In the genomic region with DNA sequence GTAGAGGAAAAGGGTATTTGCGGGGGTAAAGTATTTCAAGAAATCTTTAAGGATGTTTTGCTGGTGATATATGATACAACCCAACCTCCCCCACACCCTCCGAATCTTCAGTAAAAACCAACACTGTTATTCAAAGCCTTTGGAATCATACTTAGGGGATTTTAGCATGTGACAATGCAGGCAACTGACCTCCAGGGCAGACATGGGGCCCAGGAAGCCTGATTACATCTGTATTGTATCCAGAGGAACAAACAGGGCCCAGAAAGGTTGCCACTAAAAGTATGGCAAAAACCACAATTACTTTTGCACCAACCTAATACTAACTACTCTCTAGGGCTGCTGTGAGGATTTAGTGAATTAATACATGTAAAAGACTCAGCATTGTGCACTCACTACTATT, we compare ENCODE assay signal across 12 cellular contexts. TPM values are rescaled to one million over a fixed set of nuclear protein-coding genes. Genes with fewer than 3 reads are reported as not detected.
DNase-seq lines count a peak whose midpoint lies in the region; FAIRE-seq and TF ChIP-seq lines count a peak whose summit lies in the region.
"Had no signal": no experiment of that assay in that cellular context is flagged by ENCODE, and none has a peak within 500 bp of the region (broad histone marks: within the 10 kb centered on the region; RNA-seq: fewer than 3 reads in every experiment).

No MANE protein-coding gene starts in this region.

- H3K9me3 ChIP-seq in fibroblast of lung (ENCODE audit: control insufficient read depth, insufficient read depth, low read depth, low read length), result no peaks in the 10 kb centered on the region
- no peaks in the 10 kb centered on the region for H3K9me3 ChIP-seq in trophoblast cell (ENCODE audit: insufficient read depth, low read depth, low read length)

- H3K4me3 ChIP-seq in fibroblast of lung (replicated peaks in 1 of 4; ENCODE audit: control extremely low read depth in 1 of 4, insufficient read depth in 1 of 4, low read depth in 3 of 4, low read length in 4 of 4), result no peak overlapping the region
- no peak overlapping the region for H3K4me3 ChIP-seq in trophoblast cell (ENCODE audit: low read depth, low read length)

- H3K4me1 ChIP-seq in fibroblast of lung (ENCODE audit: control insufficient read depth, extremely low read depth, insufficient read depth, low read length) (peaks cover 17% of the 10 kb centered on the region), trophoblast cell (ENCODE audit: control insufficient read depth in 1 of 2, insufficient read depth in 2 of 2, low read length in 2 of 2) (peaks cover 3 to 6% of the 10 kb centered on the region in 2 experiments)

- H4K20me1 ChIP-seq in fibroblast of lung (ENCODE audit: control insufficient read depth, extremely low read depth, insufficient read depth, low read length), result no peaks in the 10 kb centered on the region

- peaks cover 10% of the 10 kb centered on the region for H3K79me1 ChIP-seq in trophoblast cell (ENCODE audit: low read length)

- no CpG with 5 or more reads among the region's 2 CpGs for WGBS in trophoblast cell (ENCODE audit: extremely low coverage, insufficient coverage, insufficient read length)

- H3K27me3 ChIP-seq in fibroblast of lung (ENCODE audit: control insufficient read depth, insufficient read depth, low read length) (no peaks in the 10 kb centered on the region), trophoblast cell (ENCODE audit: insufficient read depth, low read length) (no peaks in the 10 kb centered on the region)

- no peak overlapping the region for H3K4ac ChIP-seq in trophoblast cell (ENCODE audit: low read depth, low read length)

- H2BK120ac ChIP-seq in trophoblast cell (ENCODE audit: insufficient read depth, low read length, poor library complexity), result no peak overlapping the region

- FAIRE-seq in RCC 7860 (lab: Jason Lieb, UNC), result no peak

- H3K79me2 ChIP-seq in fibroblast of lung (ENCODE audit: control insufficient read depth, insufficient read depth, low read length) (no peaks in the 10 kb centered on the region), trophoblast cell (ENCODE audit: control insufficient read depth, insufficient read depth, low read length, poor library complexity) (no peaks in the 10 kb centered on the region)

- no peak overlapping the region for H4K12ac ChIP-seq in trophoblast cell (ENCODE audit: low read depth, low read length)

- H3K36me3 ChIP-seq in fibroblast of lung (ENCODE audit: control insufficient read depth, insufficient read depth, low read length), result no peaks in the 10 kb centered on the region
- H3K36me3 ChIP-seq in trophoblast cell (ENCODE audit: control insufficient read depth in 1 of 2, insufficient read depth in 2 of 2, low read length in 2 of 2), result no peaks in the 10 kb centered on the region

- no peak overlapping the region for H2BK12ac ChIP-seq in trophoblast cell (ENCODE audit: low read length)

- no peak overlapping the region for H3K23ac ChIP-seq in trophoblast cell (ENCODE audit: low read length)

- H2AFZ ChIP-seq in fibroblast of lung (ENCODE audit: low read length) (no peak overlapping the region), trophoblast cell (ENCODE audit: insufficient read depth, low read length, poor library complexity) (no peak overlapping the region)

- no peak for TF ChIP-seq CTCF in fibroblast of lung (conservative IDR thresholded peaks at IDR 0.05 in 1 of 2, IDR thresholded peaks at IDR 0.05 in 1 of 2; ENCODE audit: low read depth in 1 of 2, low read length in 2 of 2)

- H4K91ac ChIP-seq in trophoblast cell (ENCODE audit: low read depth, low read length), result no peak overlapping the region

- H3K9ac ChIP-seq in fibroblast of lung (ENCODE audit: insufficient read depth, low read length) (no peak overlapping the region), trophoblast cell (ENCODE audit: low read length) (no peak overlapping the region)

- H2AK5ac ChIP-seq in trophoblast cell (ENCODE audit: low read length), result no peak overlapping the region

- H3K18ac ChIP-seq in trophoblast cell (ENCODE audit: low read length), result no peak overlapping the region

- peak overlapping the region; percentile 62 for H3K4me2 ChIP-seq in fibroblast of lung (ENCODE audit: extremely low read depth, insufficient read depth, low read length)
- peak overlapping the region; percentile 8 for H3K4me2 ChIP-seq in trophoblast cell (ENCODE audit: low read length)

- DNase-seq in ELR (ENCODE audit: low read depth), result peak; percentile 58
- peak; percentile 70 for DNase-seq in RCC 7860 (ENCODE audit: low spot score)
- no peak for DNase-seq in fibroblast of lung (ENCODE audit: low read depth in 2 of 2)
- DNase-seq in trophoblast cell, result peak; percentile 50 to 61
- DNase-seq in NCI-H1436 (lab: John Stamatoyannopoulos, UW), result no peak
- no peak for DNase-seq in AG08396 (ENCODE audit: low spot score)
- DNase-seq in NCI-H1930 (lab: John Stamatoyannopoulos, UW), result no peak
- DNase-seq in COR-L47 (lab: John Stamatoyannopoulos, UW), result no peak
- DNase-seq: activated CD8-positive, alpha-beta T cell treated with anti-CD3 and anti-CD28 coated beads, Interleukin-2, amount 10 ng/mL, durations not matched to agents 7 days and 5 days; caudate nucleus; erythroblast had no signal

- no peak overlapping the region for H4K8ac ChIP-seq in trophoblast cell (ENCODE audit: low read depth, low read length)

- H2BK5ac ChIP-seq in trophoblast cell (ENCODE audit: low read depth, low read length, poor library complexity), result no peak overlapping the region

- H3K27ac ChIP-seq in fibroblast of lung (ENCODE audit: insufficient read depth, low read length), result peak overlapping the region; percentile 82
- H3K27ac ChIP-seq in trophoblast cell (ENCODE audit: low read depth, low read length), result no peak overlapping the region
- H3K27ac ChIP-seq: C4-2B had no signal

- no peak overlapping the region for H3K14ac ChIP-seq in trophoblast cell (ENCODE audit: low read length)

RNA-seq across cellular contexts. Expression of a gene that starts 43.9 kb away (rescaled TPM):
- total RNA-seq in fibroblast of lung, result 312 and 601 TPM in 2 replicates
- polyA plus RNA-seq in fibroblast of lung, result 637 and 670 TPM in 2 replicates
- polyA plus RNA-seq in fibroblast of lung (2012), result 520 and 526 TPM in 2 replicates
- 153 and 168 TPM in 2 replicates for polyA minus RNA-seq in fibroblast of lung (ENCODE audit: low replicate concordance)
- 202 and 212 TPM in 2 replicates for polyA plus RNA-seq in trophoblast cell (2013)

Comparison
In these comparisons a context has a peak if more than half of its experiments do, and no peak if none do; other contexts are left out.
1. DNase-seq: peak in ELR (single experiment), RCC 7860 (single experiment) and trophoblast cell (2 of 2); none in fibroblast of lung (0 of 2), NCI-H1436 (single experiment), AG08396 (single experiment), NCI-H1930 (0 of 2) and COR-L47 (single experiment).